In genomic region chr4:56757270-56757746, GRCh38 we compare ENCODE assay signal across 9 cellular contexts.
DNase-seq lines count a peak whose midpoint lies in the region; ATAC-seq and TF ChIP-seq lines count a peak whose summit lies in the region.
"Had no signal": no experiment of that assay in that cellular context is flagged by ENCODE, and none has a peak within 500 bp of the region (broad histone marks: within the 10 kb centered on the region; RNA-seq: fewer than 3 reads in every experiment).

No MANE protein-coding gene starts in this region.

- no peaks in the 10 kb centered on the region for H3K36me3 Mint-ChIP-seq in CD8-positive, alpha-beta memory T cell
- H3K36me3 Mint-ChIP-seq in activated T-cell treated with anti-CD3 and anti-CD28 coated beads, Interleukin-2, amount 50 U/mL, for 72 hours (ENCODE audit: insufficient read depth in 2 of 2), result no peaks in the 10 kb centered on the region

- peak overlapping the region; percentile 25 to 93 (median 84) for H3K4me3 Mint-ChIP-seq in CD8-positive, alpha-beta memory T cell
- H3K4me3 Mint-ChIP-seq in activated T-cell treated with anti-CD3 and anti-CD28 coated beads, Interleukin-2, amount 50 U/mL, for 72 hours, result peak overlapping the region; percentile 77 to 78

- POLR2A ChIA-PET in CD8-positive, alpha-beta memory T cell (lab: Charles Lee), result interaction anchor here (1.1 to 2.3 kb wide), 3 partner anchors 42 to 370 kb away, joined by 4 to 7 read pairs (median 7); partner anchors contain the start of genes AASDH and PAICS

- peaks cover 51 to 57% (median 57%) of the 10 kb centered on the region in 3 donors for H3K4me1 Mint-ChIP-seq in CD8-positive, alpha-beta memory T cell
- peaks cover 45% of the 10 kb centered on the region for H3K4me1 Mint-ChIP-seq in activated T-cell treated with anti-CD3 and anti-CD28 coated beads, Interleukin-2, amount 50 U/mL, for 72 hours (ENCODE audit: low read depth)

- no peaks in the 10 kb centered on the region for H3K27me3 ChIP-seq in CD8-positive, alpha-beta memory T cell (ENCODE audit: insufficient read depth, low read length, poor library complexity, severe bottlenecking)
- no peaks in the 10 kb centered on the region for H3K27me3 ChIP-seq in upper lobe of left lung

- no peak for TF ChIP-seq POLR2A in upper lobe of left lung (IDR thresholded peaks at IDR 0.05)

- H3K27ac Mint-ChIP-seq in CD8-positive, alpha-beta memory T cell, result peak overlapping the region; percentile 84 to 97 (median 94)
- peak overlapping the region; percentile 51 for H3K27ac Mint-ChIP-seq in activated T-cell treated with anti-CD3 and anti-CD28 coated beads, Interleukin-2, amount 50 U/mL, for 72 hours

- peak overlapping the region; percentile 54 for H3K4me3 ChIP-seq in CD8-positive, alpha-beta memory T cell (ENCODE audit: low read length)
- H3K4me3 ChIP-seq in upper lobe of left lung, result no peak overlapping the region

- ATAC-seq in GM21515 (IDR thresholded peaks at IDR 0.05; ENCODE audit: unreplicated experiment) (peak; percentile 44), upper lobe of left lung (ENCODE audit: low FRiP score in 2 of 2) (peak; percentile 35 to 49)
- ATAC-seq in activated T-cell treated with anti-CD3 and anti-CD28 coated beads, Interleukin-2, amount 50 U/mL, for 72 hours (replicated peaks in 1 of 2), result peak; percentile 70 to 72

- no peaks in the 10 kb centered on the region for H3K9me3 ChIP-seq in CD8-positive, alpha-beta memory T cell (ENCODE audit: low read length)
- H3K9me3 ChIP-seq in upper lobe of left lung, result no peaks in the 10 kb centered on the region

- H3K27me3 Mint-ChIP-seq in CD8-positive, alpha-beta memory T cell, result peaks cover 0 to 1% of the 10 kb centered on the region in 2 donors
- H3K27me3 Mint-ChIP-seq in activated T-cell treated with anti-CD3 and anti-CD28 coated beads, Interleukin-2, amount 50 U/mL, for 72 hours (ENCODE audit: low read depth), result no peaks in the 10 kb centered on the region

- 75 to 85% methylated on average over 4 to 5 of the region's 5 CpGs for WGBS in upper lobe of left lung, 2 donors

- no peak for TF ChIP-seq EP300 in upper lobe of left lung (IDR thresholded peaks at IDR 0.05)

- H3K4me1 ChIP-seq in CD8-positive, alpha-beta memory T cell (ENCODE audit: insufficient read depth, low read length), result peaks cover 37% of the 10 kb centered on the region
- H3K4me1 ChIP-seq in upper lobe of left lung, result peaks cover 18 to 21% (median 20%) of the 10 kb centered on the region in 4 donors

- no peaks in the 10 kb centered on the region for H3K36me3 ChIP-seq in CD8-positive, alpha-beta memory T cell (ENCODE audit: insufficient read depth, low read length)
- no peaks in the 10 kb centered on the region for H3K36me3 ChIP-seq in upper lobe of left lung

- TF ChIP-seq CTCF in upper lobe of left lung (IDR thresholded peaks at IDR 0.05), result no peak

- CTCF ChIA-PET in CD8-positive, alpha-beta memory T cell (lab: Charles Lee), result interaction anchor here (1.0 to 3.9 kb wide), 7 partner anchors 10 to 213 kb away, joined by 3 to 25 read pairs (median 4); no protein-coding TSS in a partner anchor

- no peaks in the 10 kb centered on the region for H3K9me3 Mint-ChIP-seq in CD8-positive, alpha-beta memory T cell
- no peaks in the 10 kb centered on the region for H3K9me3 Mint-ChIP-seq in activated T-cell treated with anti-CD3 and anti-CD28 coated beads, Interleukin-2, amount 50 U/mL, for 72 hours

- peak in 3 of 5 donors; percentile 11 to 57 (median 33) for DNase-seq in CD8-positive, alpha-beta memory T cell
- DNase-seq in HK-2 (ENCODE audit: unreplicated experiment), result peak; percentile 43
- DNase-seq in activated T-cell treated with anti-CD3 and anti-CD28 coated beads, Interleukin-2, amount 50 U/mL, for 72 hours, result no peak
- peak; percentile 89 for DNase-seq in hepatic stellate cell (ENCODE audit: low spot score)
- DNase-seq in upper lobe of left lung, result peak in 1 of 2 donors; percentile 23
- DNase-seq in NCI-H524 (lab: John Stamatoyannopoulos, UW), result no peak
- no peak for DNase-seq in ureter (ENCODE audit: low spot score)

- H3K27ac ChIP-seq in CD8-positive, alpha-beta memory T cell (ENCODE audit: low read depth, low read length), result peak overlapping the region; percentile 10
- peak overlapping the region; percentile 67 to 86 (median 74) for H3K27ac ChIP-seq in upper lobe of left lung
- H3K27ac ChIP-seq: HL-60 had no signal

Comparison
In these comparisons a context has a peak if more than half of its experiments do, and no peak if none do; other contexts are left out.
1. DNase-seq: peak in CD8-positive, alpha-beta memory T cell (3 of 5), HK-2 (single experiment) and hepatic stellate cell (single experiment); none in activated T-cell treated with anti-CD3 and anti-CD28 coated beads, Interleukin-2, amount 50 U/mL, for 72 hours (0 of 2), NCI-H524 (0 of 2) and ureter (single experiment).
2. Peak in every context shown above with its lines, with median percentiles within 50 percentile points of each other: ATAC-seq.